7 cellular contexts compared by ENCODE assay signal in genomic region chr6:85644374-85644762, GRCh38. TPM values are rescaled to one million over a fixed set of nuclear protein-coding genes. Genes with fewer than 3 reads are reported as not detected.
DNase-seq lines count a peak whose midpoint lies in the region; TF ChIP-seq lines count a peak whose summit lies in the region.

No MANE protein-coding gene starts in this region.

- H3K4me3 ChIP-seq in H7 (ENCODE audit: insufficient read depth, low read depth, low read length), result peak overlapping the region; percentile 68
- H3K4me3 ChIP-seq in SJSA1, result peak overlapping the region; percentile 96
- peak overlapping the region; percentile 76 for H3K4me3 ChIP-seq in fibroblast of villous mesenchyme (ENCODE audit: low read depth, low read length)
- peak overlapping the region; percentile 85 for H3K4me3 ChIP-seq in skeletal muscle satellite cell (ENCODE audit: low read length)

- peak overlapping the region; percentile 85 for H3K4me2 ChIP-seq in skeletal muscle satellite cell (ENCODE audit: low read length)

- peak overlapping the region; percentile 98 for H3K9ac ChIP-seq in skeletal muscle satellite cell (ENCODE audit: low read depth, low read length)

- H3K9me3 ChIP-seq in SJSA1 (replicated peaks) (peaks cover 6% of the 10 kb centered on the region; the same call in 1 of the 2 replicates), skeletal muscle satellite cell (replicated peaks; ENCODE audit: low read length) (no peaks in the 10 kb centered on the region)

- DNase-seq in H7 (no peak), SJSA1 (ENCODE audit: low read depth in 1 of 2, low spot score in 2 of 2) (no peak), fibroblast of villous mesenchyme (ENCODE audit: low read depth) (no peak), activated gamma-delta T cell (lab: John Stamatoyannopoulos, UW) (no peak), AG08395 (ENCODE audit: low spot score) (no peak), NCI-H526 treated with DMSO at 0.1 percent for 48 hours (lab: John Stamatoyannopoulos, UW) (no peak)

- peaks cover 7% of the 10 kb centered on the region for H3K36me3 ChIP-seq in H7 (replicated peaks; ENCODE audit: control insufficient read depth, insufficient read depth, low read length)
- peaks cover 33% of the 10 kb centered on the region for H3K36me3 ChIP-seq in SJSA1
- H3K36me3 ChIP-seq in skeletal muscle satellite cell (ENCODE audit: insufficient read depth, low read length), result peaks cover 25% of the 10 kb centered on the region

- no peak for TF ChIP-seq CTCF in fibroblast of villous mesenchyme (IDR thresholded peaks at IDR 0.05; ENCODE audit: insufficient read depth, low read depth, low read length)

- H3K27me3 ChIP-seq in H7 (ENCODE audit: control insufficient read depth, insufficient read depth, low read length) (no peaks in the 10 kb centered on the region), SJSA1 (replicated peaks) (no peaks in the 10 kb centered on the region), skeletal muscle satellite cell (ENCODE audit: control insufficient read depth, insufficient read depth, low read length) (no peaks in the 10 kb centered on the region)

- H3K4me1 ChIP-seq in SJSA1 (replicated peaks), result peaks cover 8% of the 10 kb centered on the region
- peaks cover 25% of the 10 kb centered on the region for H3K4me1 ChIP-seq in skeletal muscle satellite cell (ENCODE audit: control insufficient read depth, insufficient read depth, low read length)

- H3K27ac ChIP-seq in SJSA1, result peak overlapping the region; percentile 97

RNA-seq across cellular contexts. Expression of gene SYNCRIP, which starts 1.7 kb away (rescaled TPM):
- total RNA-seq in H7 (2014; rRNA removed; shearing (Covaris generic)), result 58.0 and 60.7 TPM in 2 replicates
- total RNA-seq in SJSA1 (2014; rRNA removed; shearing (Covaris generic)), result 76.0 and 93.4 TPM in 2 replicates
- 56.7 and 68.7 TPM in 2 replicates for total RNA-seq in fibroblast of villous mesenchyme
- total RNA-seq in skeletal muscle satellite cell (2012; rRNA removed), result 68.8 and 76.6 TPM in 2 replicates

RNA-seq across cellular contexts. Expression of gene SNX14, which starts 50.7 kb away (rescaled TPM):
- total RNA-seq in H7 (2014; rRNA removed; shearing (Covaris generic)), result 30.6 and 38.4 TPM in 2 replicates
- total RNA-seq in SJSA1 (2014; rRNA removed; shearing (Covaris generic)), result 96.7 and 100 TPM in 2 replicates
- 113 and 151 TPM in 2 replicates for total RNA-seq in fibroblast of villous mesenchyme
- 71.0 and 91.8 TPM in 2 replicates for total RNA-seq in skeletal muscle satellite cell (2012; rRNA removed)
